In genomic region chr4:130131536-130131935, GRCh38 we compare ENCODE assay signal across 29 cellular contexts.
"Had no signal": no experiment of that assay in that cellular context is flagged by ENCODE, and none has a peak within 500 bp of the region (broad histone marks: within the 10 kb centered on the region; RNA-seq: fewer than 3 reads in every experiment).

No MANE protein-coding gene starts in this region.

- H3K27ac ChIP-seq: dorsolateral prefrontal cortex, epithelial cell of prostate, gastrocnemius medialis, heart left ventricle, ovary, right lobe of liver, suprapubic skin, transverse colon, upper lobe of right lung, uterus had no signal

- H3K4me3 ChIP-seq: dorsolateral prefrontal cortex, gastrocnemius medialis, heart left ventricle, lung, mucosa of descending colon, ovary, right lobe of liver, smooth muscle cell, suprapubic skin, transverse colon, upper lobe of right lung, uterus had no signal

- DNase-seq: dorsolateral prefrontal cortex; effector CD4-positive, alpha-beta T cell; endodermal cell; foreskin fibroblast; gastrocnemius medialis; heart left ventricle; hypothalamus; immature natural killer cell; islet precursor cell; mucosa of descending colon; naive thymus-derived CD4-positive, alpha-beta T cell; nephron progenitor cell; occipital lobe; ovary; retina; right lobe of liver; stimulated activated CD4-positive, alpha-beta T cell treated with anti-CD3 and anti-CD28 coated beads, Interleukin-12 subunit alpha, Interleukin-12 subunit beta, amount 100 ng/mL, for 4 hours; stimulated activated CD4-positive, alpha-beta T cell treated with anti-CD3 and anti-CD28 coated beads, Interleukin-1b, Interleukin-23, amount 100 ng/mL, for 48 hours; stimulated activated CD4-positive, alpha-beta T cell treated with anti-CD3 and anti-CD28 coated beads, Interleukin-4, amount 100 ng/mL, for 1 hour; stimulated activated CD8-positive, alpha-beta memory T cell treated with anti-CD3 and anti-CD28 coated beads, Interleukin-4, amount 100 ng/mL, for 48 hours; stimulated activated naive CD4-positive, alpha-beta T cell; stimulated activated naive CD8-positive, alpha-beta T cell treated with anti-CD3 and anti-CD28 coated beads, Interleukin-15, amount 100 ng/mL, for 72 hours; transverse colon; upper lobe of right lung; uterus had no signal

- H3K4me2 ChIP-seq: smooth muscle cell had no signal

- H3K9me3 ChIP-seq: gastrocnemius medialis, mucosa of descending colon, ovary, right lobe of liver, transverse colon, upper lobe of right lung, uterus had no signal

- H3K27me3 ChIP-seq: gastrocnemius medialis, heart left ventricle, ovary, right lobe of liver, suprapubic skin, transverse colon, upper lobe of right lung, uterus had no signal

- H3K4me1 ChIP-seq: gastrocnemius medialis, heart left ventricle, right lobe of liver, suprapubic skin, transverse colon, upper lobe of right lung, uterus had no signal

- H3K36me3 ChIP-seq: gastrocnemius medialis, heart left ventricle, ovary, right lobe of liver, suprapubic skin, transverse colon, upper lobe of right lung, uterus had no signal
